In the genomic region with DNA sequence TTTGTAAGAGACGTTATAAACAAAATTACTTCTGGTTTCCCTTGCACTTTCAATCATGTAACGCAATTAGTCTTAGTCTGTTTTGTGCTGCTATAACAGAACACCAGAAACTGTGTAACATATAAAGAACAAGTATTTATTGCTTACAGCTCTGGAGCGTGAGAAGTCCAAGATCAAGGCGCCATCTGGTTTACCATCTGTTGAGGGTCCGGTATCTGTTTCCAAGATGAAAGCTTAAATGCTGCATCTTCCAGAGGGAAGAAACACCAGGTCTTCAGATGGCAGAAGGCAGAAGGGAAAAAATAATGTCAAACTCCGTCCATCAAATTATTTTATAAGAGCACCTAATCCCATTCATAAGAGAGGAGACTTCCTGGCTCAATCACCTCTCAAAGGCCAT, we compare ENCODE assay signal across 32 cellular contexts.
"Had no signal": no experiment of that assay in that cellular context is flagged by ENCODE, and none has a peak within 500 bp of the region (broad histone marks: within the 10 kb centered on the region; RNA-seq: fewer than 3 reads in every experiment).

No MANE protein-coding gene starts in this region.

- H3K27me3 ChIP-seq: ascending aorta, cardiac muscle cell, dorsolateral prefrontal cortex, gastroesophageal sphincter, heart left ventricle, pancreas, sigmoid colon, stomach, thyroid gland, upper lobe of left lung, vagina had no signal

- H3K36me3 ChIP-seq: ascending aorta, cardiac muscle cell, gastroesophageal sphincter, heart left ventricle, pancreas, sigmoid colon, stomach, thyroid gland, upper lobe of left lung, vagina had no signal

- H3K4me3 ChIP-seq: ascending aorta, cardiac muscle cell, coronary artery, dorsolateral prefrontal cortex, gastroesophageal sphincter, heart left ventricle, pancreas, psoas muscle, sigmoid colon, stomach, thyroid gland, upper lobe of left lung, vagina had no signal

- ATAC-seq: activated CD4-positive, CD25-positive, alpha-beta regulatory T cell treated with anti-CD3 and anti-CD28 coated beads, Interleukin-2, amount 50 U/mL, for 24 hours; effector memory CD8-positive, alpha-beta T cell; gastroesophageal sphincter; heart left ventricle; pancreas; psoas muscle; stimulated activated naive B cell treated with anti-CD40 and anti-IgM and Interleukin-4, amounts not matched to agents 10 μg/mL and 1 μg/mL and 100 μg/mL, for 72 hours had no signal

- DNase-seq: activated CD4-positive, alpha-beta T cell treated with anti-CD3 and anti-CD28 coated beads for 48 hours; activated CD4-positive, alpha-beta T cell treated with anti-CD3 and anti-CD28 coated beads, Interleukin-2, amount 50 U/mL, for 48 hours; activated CD8-positive, alpha-beta memory T cell treated with anti-CD3 and anti-CD28 coated beads for 24 hours; activated gamma-delta T cell; activated naive CD4-positive, alpha-beta T cell treated with anti-CD3 and anti-CD28 coated beads, Interleukin-2, amount 10 ng/mL, durations not matched to agents 7 days and 5 days; activated naive CD8-positive, alpha-beta T cell treated with anti-CD3 and anti-CD28 coated beads, Interleukin-2, amount 10 ng/mL, durations not matched to agents 7 days and 5 days; cerebellar nuclear complex; effector memory CD8-positive, alpha-beta T cell; erythroblast; heart left ventricle; hypothalamus; immature natural killer cell; kidney; naive B cell; pancreas; psoas muscle; sigmoid colon; stimulated activated CD4-positive, alpha-beta T cell treated with anti-CD3 and anti-CD28 coated beads, Interleukin-15, amount 100 ng/mL, for 24 hours; stimulated activated CD4-positive, alpha-beta T cell treated with anti-CD3 and anti-CD28 coated beads, Interleukin-2, amount 100 ng/mL, for 24 hours; stimulated activated naive B cell treated with anti-CD40 and anti-IgM and Interleukin-4, amounts not matched to agents 10 μg/mL and 1 μg/mL and 100 μg/mL, for 72 hours; stomach; T-helper 9 cell; thyroid gland; upper lobe of left lung had no signal

- H3K9me3 ChIP-seq: ascending aorta, gastroesophageal sphincter, heart left ventricle, pancreas, psoas muscle, sigmoid colon, stomach, thyroid gland, upper lobe of left lung, vagina had no signal

- H3K4me1 ChIP-seq: gastroesophageal sphincter, heart left ventricle, psoas muscle, stomach, thyroid gland, upper lobe of left lung had no signal

- H3K27ac ChIP-seq: ascending aorta, cardiac muscle cell, coronary artery, dorsolateral prefrontal cortex, gastroesophageal sphincter, heart left ventricle, pancreas, psoas muscle, sigmoid colon, stomach, thyroid gland, upper lobe of left lung, vagina, VCaP had no signal
